ENCODE assay signal across 1 cellular context in genomic region chr17:51461578-51462004, GRCh38.
TF ChIP-seq lines count a peak whose summit lies in the region.

No MANE protein-coding gene starts in this region.

TF ChIP-seq in HepG2, 621 proteins besides CTCF, POLR2A, EP300 and RAD21 (continued from another document):
- peak; percentile 69; the same call in 1 of the 2 replicates for TF ChIP-seq ETV5 (CRISPR knock-in tag; IDR thresholded peaks at IDR 0.05; ENCODE audit: borderline replicate concordance)
- TF ChIP-seq ZNF121 (CRISPR knock-in tag; IDR thresholded peaks at IDR 0.05), result peak; percentile 98
- 0 out of 2 replicates have a peak, but pooled peaks have one; percentile 9 for TF ChIP-seq HOXA5 (CRISPR knock-in tag; IDR thresholded peaks at IDR 0.05)
- TF ChIP-seq CBX2 (IDR thresholded peaks at IDR 0.05; ENCODE audit: low read depth, low read length), result no peak
- no peak for TF ChIP-seq CBX2 (CRISPR knock-in tag; IDR thresholded peaks at IDR 0.05; ENCODE audit: low read depth)
- no peak for TF ChIP-seq RARA (CRISPR knock-in tag; IDR thresholded peaks at IDR 0.05)
- peak; percentile 14 for TF ChIP-seq TBL1XR1 (IDR thresholded peaks at IDR 0.05; ENCODE audit: borderline replicate concordance, low read length, partially characterized antibody)
- 0 out of 2 replicates have a peak, but pooled peaks have one; percentile 25 for TF ChIP-seq FOXO1 (CRISPR knock-in tag; IDR thresholded peaks at IDR 0.05)
- no peak for TF ChIP-seq MEIS1 (CRISPR knock-in tag; IDR thresholded peaks at IDR 0.05; ENCODE audit: borderline replicate concordance)
- no peak for TF ChIP-seq NONO (IDR thresholded peaks at IDR 0.05)
- no peak for TF ChIP-seq NONO (CRISPR knock-in tag; conservative IDR thresholded peaks at IDR 0.05)
- no peak for TF ChIP-seq PHB2 (IDR thresholded peaks at IDR 0.05; ENCODE audit: partially characterized antibody)
- peak; percentile 84 for TF ChIP-seq GABPB1 (CRISPR knock-in tag; IDR thresholded peaks at IDR 0.05)
- TF ChIP-seq GABPA (IDR thresholded peaks at IDR 0.05; ENCODE audit: low read depth, low read length), result no peak
- TF ChIP-seq GABPA (CRISPR knock-in tag; IDR thresholded peaks at IDR 0.05; ENCODE audit: low read depth), result peak; percentile 79
- peak; percentile 39; the same call in 1 of the 2 replicates for TF ChIP-seq THAP11 (CRISPR knock-in tag; IDR thresholded peaks at IDR 0.05)
- TF ChIP-seq STAG1 (CRISPR knock-in tag; IDR thresholded peaks at IDR 0.05), result peak; percentile 53
- TF ChIP-seq KDM5B (CRISPR knock-in tag; IDR thresholded peaks at IDR 0.05; ENCODE audit: borderline replicate concordance), result no peak
- TF ChIP-seq ETS1 (CRISPR knock-in tag; IDR thresholded peaks at IDR 0.05), result no peak
- TF ChIP-seq ZNF687 (CRISPR knock-in tag; IDR thresholded peaks at IDR 0.05), result peak; percentile 28; the same call in 1 of the 2 replicates
- TF ChIP-seq ATF4 (CRISPR knock-in tag; IDR thresholded peaks at IDR 0.05), result no peak
- 0 out of 2 replicates have a peak, but pooled peaks have one; percentile 22 for TF ChIP-seq MTF2 (CRISPR knock-in tag; IDR thresholded peaks at IDR 0.05; ENCODE audit: borderline replicate concordance)
- TF ChIP-seq NFYB (CRISPR knock-in tag; IDR thresholded peaks at IDR 0.05), result no peak
- TF ChIP-seq CBX5 (CRISPR knock-in tag; IDR thresholded peaks at IDR 0.05; ENCODE audit: borderline replicate concordance), result 0 out of 2 replicates have a peak, but pooled peaks have one; percentile 33
- TF ChIP-seq NFRKB (IDR thresholded peaks at IDR 0.05), result no peak
- no peak for TF ChIP-seq RFX1 (IDR thresholded peaks at IDR 0.05)
- TF ChIP-seq SALL1 (CRISPR knock-in tag; IDR thresholded peaks at IDR 0.05), result peak; percentile 34; the same call in 1 of the 2 replicates
- TF ChIP-seq XRCC5 (optimal IDR thresholded peaks at IDR 0.05; ENCODE audit: low read length), result peak; percentile 93
- peak; percentile 50; the same call in 1 of the 2 replicates for TF ChIP-seq SMC3 (IDR thresholded peaks at IDR 0.05; ENCODE audit: low read length)
- TF ChIP-seq IRF1 (CRISPR knock-in tag; IDR thresholded peaks at IDR 0.05; ENCODE audit: low read depth), result no peak
- TF ChIP-seq RCOR2 (CRISPR knock-in tag; IDR thresholded peaks at IDR 0.05), result peak; percentile 23; the same call in 1 of the 2 replicates
